ENCODE assay signal across 8 cellular contexts in the genomic region with DNA sequence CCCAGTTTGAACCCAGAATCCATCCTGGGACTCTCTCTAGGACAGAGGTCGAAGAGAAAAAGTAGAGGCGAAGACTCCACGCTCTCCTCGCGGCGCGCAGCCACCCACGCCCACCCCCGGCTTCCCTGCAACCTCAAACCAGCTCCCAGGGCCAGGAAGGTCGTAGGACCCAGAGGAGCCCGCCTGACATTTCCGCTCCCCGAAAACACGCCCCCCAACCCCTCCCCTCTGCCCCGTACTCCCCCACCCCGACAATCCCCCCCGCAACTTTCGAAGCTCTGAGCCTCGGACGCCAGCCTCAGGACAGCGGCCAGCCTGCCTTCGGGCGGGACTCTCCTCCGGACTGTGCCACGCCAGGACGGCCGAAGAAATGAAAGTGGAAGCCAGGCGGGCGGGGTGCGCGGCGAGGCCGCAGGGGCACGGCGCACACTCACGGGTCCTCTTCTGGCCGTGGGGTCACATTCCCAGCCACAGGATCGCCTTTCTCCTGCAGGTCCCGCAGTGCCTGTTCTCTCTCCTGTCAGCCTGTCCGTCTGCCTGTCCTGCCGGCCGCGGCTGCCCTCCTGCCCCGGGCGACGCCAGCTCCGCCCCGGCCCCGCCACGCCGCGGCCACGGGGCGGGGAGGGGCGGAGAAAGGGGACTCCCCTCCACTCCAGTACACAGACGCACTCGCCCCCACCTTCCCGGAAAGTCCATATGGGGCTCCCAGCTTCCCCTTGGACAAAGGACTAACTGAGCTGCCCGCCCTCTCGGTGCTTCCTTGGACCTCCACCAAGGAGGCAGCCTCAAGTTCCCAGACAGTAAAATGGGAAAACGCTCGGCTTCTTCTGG. TPM values are rescaled to one million over a fixed set of nuclear protein-coding genes. Genes with fewer than 3 reads are reported as not detected.
DNase-seq lines count a peak whose midpoint lies in the region; ATAC-seq, FAIRE-seq and TF ChIP-seq lines count a peak whose summit lies in the region.

A gene (minus strand): TSS at position 535 of the 831 bp plus-strand sequence. CDS start 3,490 bp downstream, outside the sequence.

- H3K27me3 Mint-ChIP-seq in IgD-negative memory B cell (no peaks in the 10 kb centered on the region), immature natural killer cell (ENCODE audit: low read depth in 3 of 3) (no peaks in the 10 kb centered on the region)

- peak within 1 kb of the TSS; percentile 63 for H3K4me3 ChIP-seq in WERI-Rb-1 (ENCODE audit: low read depth, low read length)
- H3K4me3 ChIP-seq in bronchial epithelial cell (ENCODE audit: low read depth, low read length), result peak within 1 kb of the TSS; percentile 63
- peak within 1 kb of the TSS; percentile 67 to 95 (median 90) for H3K4me3 ChIP-seq in spleen

- 0% methylated on average over 39 to 62 of the region's 62 CpGs for WGBS in spleen, 5 donors

- H3K27ac Mint-ChIP-seq in IgD-negative memory B cell (peak within 1 kb of the TSS; percentile 39 to 92 (median 80)), immature natural killer cell (peak within 1 kb of the TSS; percentile 87 to 92 (median 90))

- FAIRE-seq in bronchial epithelial cell (lab: Jason Lieb, UNC), result no peak

- H3K27ac ChIP-seq in WERI-Rb-1 (peak within 1 kb of the TSS; percentile 54), spleen (peak within 1 kb of the TSS; percentile 64 to 96 (median 94))

- H3K9me3 ChIP-seq in WERI-Rb-1 (ENCODE audit: severe bottlenecking) (no peaks in the 10 kb centered on the region), spleen (no peaks in the 10 kb centered on the region)

- H3K4me3 Mint-ChIP-seq in IgD-negative memory B cell (peak within 1 kb of the TSS; percentile 89 to 97 (median 94)), immature natural killer cell (peak within 1 kb of the TSS; percentile 91 to 95 (median 93))

- no peak for TF ChIP-seq CTCF in WERI-Rb-1 (IDR thresholded peaks at IDR 0.05; ENCODE audit: low read depth, low read length)
- TF ChIP-seq CTCF in bronchial epithelial cell (IDR thresholded peaks at IDR 0.05; ENCODE audit: insufficient read depth, low read length, severe bottlenecking), result no peak
- TF ChIP-seq CTCF in spleen (IDR thresholded peaks at IDR 0.05 in 8 of 11, conservative IDR thresholded peaks at IDR 0.05 in 3 of 11), result no peak

- H3K27me3 ChIP-seq in WERI-Rb-1 (ENCODE audit: insufficient read depth, low read depth, severe bottlenecking), result no peaks in the 10 kb centered on the region
- no peaks in the 10 kb centered on the region for H3K27me3 ChIP-seq in bronchial epithelial cell (ENCODE audit: control insufficient read depth, insufficient read depth, low read length)
- no peaks in the 10 kb centered on the region for H3K27me3 ChIP-seq in spleen (replicated peaks in 1 of 7)

- H3K36me3 Mint-ChIP-seq in IgD-negative memory B cell, result no peaks in the 10 kb centered on the region
- no peaks in the 10 kb centered on the region for H3K36me3 Mint-ChIP-seq in immature natural killer cell

- ATAC-seq in GM21515 (IDR thresholded peaks at IDR 0.05; ENCODE audit: unreplicated experiment) (peak; percentile 61), GM18861 (IDR thresholded peaks at IDR 0.05; ENCODE audit: unreplicated experiment) (no peak)

- H3K36me3 ChIP-seq in WERI-Rb-1 (no peaks in the 10 kb centered on the region), bronchial epithelial cell (ENCODE audit: control insufficient read depth, insufficient read depth, low read length) (no peaks in the 10 kb centered on the region), spleen (peaks cover 0 to 17% (median 5%) of the 10 kb centered on the region in 6 donors)

- peak in 1 of 3 donors; percentile 50 for TF ChIP-seq POLR2A in spleen (IDR thresholded peaks at IDR 0.05)

- H3K4me1 Mint-ChIP-seq in IgD-negative memory B cell (peaks cover 9 to 30% (median 21%) of the 10 kb centered on the region in 3 donors), immature natural killer cell (peaks cover 50 to 56% of the 10 kb centered on the region in 2 donors)

- peaks cover 40 to 79% (median 53%) of the 10 kb centered on the region in 6 donors for H3K4me1 ChIP-seq in spleen

- intact Hi-C loops in spleen (cut with DNase I; ENCODE audit: low total_unique reads), result no loop called here

- DNase-seq in DMS53 (lab: John Stamatoyannopoulos, UW), result peak; percentile 87
- DNase-seq in WERI-Rb-1, result peak; percentile 81
- no peak for DNase-seq in bronchial epithelial cell (ENCODE audit: low read depth)
- peak; percentile 60 to 67 (median 67) for DNase-seq in immature natural killer cell
- peak; percentile 93 for DNase-seq in spleen

- no peaks in the 10 kb centered on the region for H3K9me3 Mint-ChIP-seq in IgD-negative memory B cell
- no peaks in the 10 kb centered on the region for H3K9me3 Mint-ChIP-seq in immature natural killer cell

RNA-seq across cellular contexts. Expression of the gene that starts here (rescaled TPM):
- polyA plus RNA-seq in IgD-negative memory B cell (10.7 TPM), immature natural killer cell (10 to 100 TPM in 1 of 3 donors, 1 to 10 TPM in 2; 5.5 to 14.6 (median 6.8) TPM), spleen (10 to 100 TPM in 2 of 3 donors, 1 to 10 TPM in 1; 8.2 to 17.6 (median 11.9) TPM)
- total RNA-seq in bronchial epithelial cell (7.8 and 8.4 TPM in 2 replicates), spleen (10 to 100 TPM; 20.6 to 27.5 (median 24.5) TPM)
